ENCODE assay signal across 20 cellular contexts in the genomic region with DNA sequence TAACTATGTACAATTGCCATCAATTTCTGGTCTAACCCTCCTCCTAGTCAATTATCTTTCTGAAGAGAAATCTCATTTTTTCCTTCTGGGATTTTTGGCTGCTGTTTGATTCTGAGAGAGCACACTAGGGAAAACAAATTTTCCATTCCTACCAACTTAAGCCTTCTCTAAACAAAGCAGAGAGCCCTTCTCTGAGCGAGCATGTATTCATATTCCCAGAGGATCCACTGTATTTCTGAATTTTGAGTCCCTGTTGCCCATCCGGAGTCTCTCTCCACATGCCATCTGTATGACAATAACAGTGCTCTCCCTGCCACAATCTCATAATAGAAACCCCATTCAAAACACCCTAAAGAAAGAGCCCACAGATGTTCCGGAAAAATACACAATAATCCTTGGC.
"Had no signal": no experiment of that assay in that cellular context is flagged by ENCODE, and none has a peak within 500 bp of the region (broad histone marks: within the 10 kb centered on the region; RNA-seq: fewer than 3 reads in every experiment).

No MANE protein-coding gene starts in this region.

- H3K27me3 ChIP-seq: adrenal gland, ascending aorta, brain microvascular endothelial cell, dorsolateral prefrontal cortex, esophagus muscularis mucosa, ovary, upper lobe of right lung had no signal

- H3K4me1 ChIP-seq: adrenal gland, ascending aorta, esophagus muscularis mucosa, prostate gland, upper lobe of right lung had no signal

- H3K4me3 ChIP-seq: adrenal gland, ascending aorta, dorsolateral prefrontal cortex, esophagus muscularis mucosa, ovary, prostate gland, upper lobe of right lung had no signal

- DNase-seq: activated CD4-positive, alpha-beta T cell treated with anti-CD3 and anti-CD28 coated beads for 36 hours; activated CD4-positive, alpha-beta T cell treated with anti-CD3 and anti-CD28 coated beads, Interleukin-2, amount 50 U/mL, for 48 hours; activated CD8-positive, alpha-beta memory T cell treated with anti-CD3 and anti-CD28 coated beads, Interleukin-2, amount 50 U/mL, for 48 hours; activated naive CD4-positive, alpha-beta T cell; activated T-cell treated with anti-CD3 and anti-CD28 coated beads, Interleukin-2, amount 50 U/mL, for 4 hours; adrenal gland; brain microvascular endothelial cell; central memory CD4-positive, alpha-beta T cell; dorsolateral prefrontal cortex; ovary; stimulated activated CD4-positive, alpha-beta T cell treated with anti-CD3 and anti-CD28 coated beads, Interleukin-4, amount 100 ng/mL, for 24 hours; stimulated activated naive CD4-positive, alpha-beta T cell treated with Interleukin-2 at 50 U/mL for 16 hours; T-cell; upper lobe of right lung had no signal

- H3K36me3 ChIP-seq: adrenal gland, ascending aorta, brain microvascular endothelial cell, esophagus muscularis mucosa, ovary, prostate gland, upper lobe of right lung had no signal

- H3K27ac ChIP-seq: adrenal gland, ascending aorta, brain microvascular endothelial cell, dorsolateral prefrontal cortex, esophagus muscularis mucosa, ovary, prostate gland, upper lobe of right lung had no signal

- H3K9me3 ChIP-seq: adrenal gland, ascending aorta, esophagus muscularis mucosa, ovary, prostate gland, upper lobe of right lung had no signal

- ATAC-seq: activated CD4-positive, alpha-beta T cell treated with anti-CD3 and anti-CD28 coated beads for 36 hours; activated T-cell treated with anti-CD3 and anti-CD28 coated beads, Interleukin-2, amount 50 U/mL, for 4 hours; left lobe of liver; natural killer cell treated with Interleukin-12 subunit alpha and Interleukin-12 subunit beta and Interleukin-15 and Interleukin-18, amount 100 ng/mL, for 72 hours; T-cell; upper lobe of right lung; WTC11 had no signal
